13 cellular contexts compared by ENCODE assay signal in genomic region chr4:169582203-169582602, GRCh38. TPM values are rescaled to one million over a fixed set of nuclear protein-coding genes. Genes with fewer than 3 reads are reported as not detected.
DNase-seq lines count a peak whose midpoint lies in the region; ATAC-seq lines count a peak whose summit lies in the region.
"Had no signal": no experiment of that assay in that cellular context is flagged by ENCODE, and none has a peak within 500 bp of the region (broad histone marks: within the 10 kb centered on the region; RNA-seq: fewer than 3 reads in every experiment).

No MANE protein-coding gene starts in this region.

- no peaks in the 10 kb centered on the region for H3K4me1 Mint-ChIP-seq in activated naive CD8-positive, alpha-beta T cell treated with anti-CD3 and anti-CD28 coated beads, Interleukin-2, amount 50 U/mL, for 24 hours

- peaks cover 0 to 2% of the 10 kb centered on the region in 2 donors for H3K36me3 ChIP-seq in aorta (ENCODE audit: control insufficient read depth in 1 of 2, insufficient read depth in 2 of 2, low read length in 1 of 2)

- no peak overlapping the region for H3K4me3 Mint-ChIP-seq in activated naive CD8-positive, alpha-beta T cell treated with anti-CD3 and anti-CD28 coated beads, Interleukin-2, amount 50 U/mL, for 24 hours

- no peak overlapping the region for H3K27ac Mint-ChIP-seq in activated naive CD8-positive, alpha-beta T cell treated with anti-CD3 and anti-CD28 coated beads, Interleukin-2, amount 50 U/mL, for 24 hours

- no peaks in the 10 kb centered on the region for H3K9me3 ChIP-seq in aorta (ENCODE audit: control insufficient read depth, low read length)
- H3K9me3 ChIP-seq: SJCRH30 had no signal

- DNase-seq in RPMI8226 (peak; percentile 12), aorta (no peak), cardiac septum (ENCODE audit: low spot score) (no peak), COLO668 (lab: John Stamatoyannopoulos, UW; ENCODE audit: unreplicated experiment) (no peak)
- DNase-seq in activated naive CD8-positive, alpha-beta T cell treated with anti-CD3 and anti-CD28 coated beads, Interleukin-2, amount 50 U/mL, for 24 hours, result no peak
- DNase-seq: NCI-H1092; NCI-H69; SJCRH30; stimulated activated CD4-positive, alpha-beta T cell treated with anti-CD3 and anti-CD28 coated beads, Interleukin-1b, Interleukin-23, amount 100 ng/mL, for 48 hours had no signal

- no peak overlapping the region for H3K27ac ChIP-seq in aorta (ENCODE audit: low read depth in 1 of 2, low read length in 2 of 2)
- H3K27ac ChIP-seq: C4-2B, SJCRH30 had no signal

- intact Hi-C loops in aorta (cut with DNase I) (no loop called here), cardiac septum (cut with DNase I) (no loop called here)

- WGBS in aorta, 2 donors, result 65 to 72% methylated on average over 2 of the region's 2 CpGs

- H3K27me3 ChIP-seq in aorta (ENCODE audit: control insufficient read depth in 1 of 2, insufficient read depth in 2 of 2, low read length in 1 of 2), result no peaks in the 10 kb centered on the region
- H3K27me3 ChIP-seq: SJCRH30 had no signal

- no peaks in the 10 kb centered on the region for H3K4me1 ChIP-seq in aorta (ENCODE audit: control insufficient read depth in 1 of 2, insufficient read depth in 2 of 2, low read length in 2 of 2)
- H3K4me1 ChIP-seq: SJCRH30 had no signal

- H3K9me3 Mint-ChIP-seq in activated naive CD8-positive, alpha-beta T cell treated with anti-CD3 and anti-CD28 coated beads, Interleukin-2, amount 50 U/mL, for 24 hours, result no peaks in the 10 kb centered on the region

- no peak overlapping the region for H3K4me3 ChIP-seq in aorta (ENCODE audit: low read length in 2 of 2)
- H3K4me3 ChIP-seq: SJCRH30 had no signal

- peaks cover 11% of the 10 kb centered on the region for H3K36me3 Mint-ChIP-seq in activated naive CD8-positive, alpha-beta T cell treated with anti-CD3 and anti-CD28 coated beads, Interleukin-2, amount 50 U/mL, for 24 hours (ENCODE audit: low read depth)

- ATAC-seq in GM18511 (IDR thresholded peaks at IDR 0.05; ENCODE audit: unreplicated experiment), result peak; percentile 84
- peak; percentile 91 for ATAC-seq in GM21367 (IDR thresholded peaks at IDR 0.05; ENCODE audit: unreplicated experiment)
- peak; percentile 76 for ATAC-seq in HG02981 (IDR thresholded peaks at IDR 0.05; ENCODE audit: unreplicated experiment)
- ATAC-seq in aorta (ENCODE audit: low FRiP score), result no peak
- no peak for ATAC-seq in activated naive CD8-positive, alpha-beta T cell treated with anti-CD3 and anti-CD28 coated beads, Interleukin-2, amount 50 U/mL, for 24 hours

- no peaks in the 10 kb centered on the region for H3K27me3 Mint-ChIP-seq in activated naive CD8-positive, alpha-beta T cell treated with anti-CD3 and anti-CD28 coated beads, Interleukin-2, amount 50 U/mL, for 24 hours

RNA-seq across cellular contexts. Expression of gene NEK1, which starts 30.2 kb away (rescaled TPM):
- total RNA-seq in aorta (10 to 100 TPM; 17.6 to 24.4 TPM), cardiac septum (17.3 TPM)
- polyA plus RNA-seq in aorta, result 1 to 10 TPM; 6.7 to 9.4 TPM

RNA-seq across cellular contexts. Expression of gene CLCN3, which starts 38.2 kb away (rescaled TPM):
- total RNA-seq in aorta, result 10 to 100 TPM; 19.1 to 29.1 TPM
- polyA plus RNA-seq in aorta, result 1 to 10 TPM; 4.9 to 5.4 TPM
- 61.4 TPM for total RNA-seq in cardiac septum

Comparison
In these comparisons a context has a peak if more than half of its experiments do, and no peak if none do; other contexts are left out.
1. ATAC-seq: peak in GM18511 (single experiment), GM21367 (single experiment) and HG02981 (single experiment); none in aorta (single experiment) and activated naive CD8-positive, alpha-beta T cell treated with anti-CD3 and anti-CD28 coated beads, Interleukin-2, amount 50 U/mL, for 24 hours (single experiment).